9 cellular contexts compared by ENCODE assay signal in genomic region chr11:129323896-129324522, GRCh38. TPM values are rescaled to one million over a fixed set of nuclear protein-coding genes. Genes with fewer than 3 reads are reported as not detected.
A peak's percentile ranks its signal among the peaks of the same experiment; 100 is the strongest.
DNase-seq lines count a peak whose midpoint lies in the region; ATAC-seq and TF ChIP-seq lines count a peak whose summit lies in the region.
"Had no signal": no experiment of that assay in that cellular context is flagged by ENCODE, and none has a peak within 500 bp of the region (broad histone marks: within the 10 kb centered on the region; RNA-seq: fewer than 3 reads in every experiment).

No MANE protein-coding gene starts in this region.

- no peak for TF ChIP-seq RAD21 in IMR-90 (IDR thresholded peaks at IDR 0.05; ENCODE audit: low read length)

- in situ Hi-C loops in IMR-90 (cut with MboI; ENCODE audit: low sequenced_read_pairs): no loop called here

- H3K4me1 ChIP-seq in IMR-90 (ENCODE audit: control insufficient read depth, insufficient read depth, low read length): 0 out of 2 replicates have a peak, but pooled peaks cover 2% of the 10 kb centered on the region
- peaks cover 0 to 46% (median 8%) of the 10 kb centered on the region in 4 donors for H3K4me1 ChIP-seq in tibial nerve

- no peak overlapping the region for H3K9ac ChIP-seq in IMR-90 (ENCODE audit: low read depth, low read length)

- POLR2A ChIA-PET in IMR-90 (lab: Charles Lee; ENCODE audit: unreplicated experiment): no interaction called here

- H3K9me3 ChIP-seq in IMR-90 (ENCODE audit: control insufficient read depth, insufficient read depth, low read length) (no peaks in the 10 kb centered on the region), tibial nerve (no peaks in the 10 kb centered on the region)

- H3K9me1 ChIP-seq in IMR-90 (ENCODE audit: insufficient read depth, low read length): no peaks in the 10 kb centered on the region

- H2AK9ac ChIP-seq in IMR-90 (replicated peaks; ENCODE audit: low read depth, low read length, poor library complexity): no peak overlapping the region

- no peak overlapping the region for H2BK5ac ChIP-seq in IMR-90 (ENCODE audit: low read depth, low read length, poor library complexity, severe bottlenecking)

- BruUV-seq in IMR-90 (replicated peaks; lab: Mats Ljungman, UMichigan): no TSS peak

- peaks cover 11% of the 10 kb centered on the region for H3K4me1 Mint-ChIP-seq in HFFc6 (ENCODE audit: low read depth)

- no peak overlapping the region for H2AFZ ChIP-seq in IMR-90 (replicated peaks; ENCODE audit: low read length, poor library complexity)

- no peak overlapping the region for H3K18ac ChIP-seq in IMR-90 (ENCODE audit: low read depth, low read length)

- H3K23ac ChIP-seq in IMR-90 (ENCODE audit: low read depth, low read length): no peak overlapping the region

- TF ChIP-seq POLR2A in IMR-90 (IDR thresholded peaks at IDR 0.05; ENCODE audit: low read depth, low read length) (no peak), tibial nerve (IDR thresholded peaks at IDR 0.05) (no peak)

- no peak overlapping the region for H3K56ac ChIP-seq in IMR-90 (ENCODE audit: extremely low read depth, insufficient read depth, low read length)

- no peak overlapping the region for H3K4ac ChIP-seq in IMR-90 (ENCODE audit: low read depth, low read length)

- DNase-seq in IMR-90: peak; percentile 28
- peak; percentile 94 for DNase-seq in SKM-1 (lab: John Stamatoyannopoulos, UW; ENCODE audit: unreplicated experiment)
- peak; percentile 58 for DNase-seq in iris pigment epithelial cell (ENCODE audit: low read depth)
- DNase-seq in tibial nerve (ENCODE audit: low spot score in 2 of 2): peak; percentile 17 to 59
- no peak for DNase-seq in HFFc6
- DNase-seq in stimulated activated CD4-positive, alpha-beta T cell treated with anti-CD3 and anti-CD28 coated beads, Interleukin-4, amount 100 ng/mL, for 4 hours: no peak
- DNase-seq in OCI-M1 (lab: John Stamatoyannopoulos, UW): no peak
- DNase-seq: cerebellar nuclear complex had no signal

- CTCF ChIA-PET in IMR-90 (lab: Yijun Ruan, JAX): no interaction called here

- H2BK120ac ChIP-seq in IMR-90 (ENCODE audit: low read depth, low read length): no peak overlapping the region

- no peak overlapping the region for H3K4me3 Mint-ChIP-seq in HFFc6

- dilution Hi-C loops in IMR-90 (cut with HindIII; ENCODE audit: low sequenced_read_pairs, unreplicated experiment): no loop called here

- no peak overlapping the region for H4K5ac ChIP-seq in IMR-90 (ENCODE audit: low read depth, low read length)

- peak overlapping the region; percentile 15; the same call in 1 of the 2 replicates for H3K4me2 ChIP-seq in IMR-90 (ENCODE audit: low read depth, low read length)

- intact Hi-C loops in IMR-90 (cut with micrococcal nuclease): no loop called here

- no peak overlapping the region for H2AK5ac ChIP-seq in IMR-90 (ENCODE audit: low read depth, low read length)

- peaks cover 4% of the 10 kb centered on the region; the same call in 1 of the 2 replicates for H3K27me3 Mint-ChIP-seq in HFFc6 (ENCODE audit: insufficient read depth)

- peaks cover 3% of the 10 kb centered on the region for H3K27me3 ChIP-seq in IMR-90 (ENCODE audit: control insufficient read depth, insufficient read depth, low read length)
- H3K27me3 ChIP-seq in tibial nerve: no peaks in the 10 kb centered on the region

- no peaks in the 10 kb centered on the region for H3K79me1 ChIP-seq in IMR-90 (ENCODE audit: low read depth in 1 of 2, low read length in 2 of 2)

- H4K20me1 ChIP-seq in IMR-90 (ENCODE audit: insufficient read depth, low read length): no peaks in the 10 kb centered on the region

- ATAC-seq in IMR-90 (ENCODE audit: low read depth): peak; percentile 80

- no peak overlapping the region for H4K8ac ChIP-seq in IMR-90 (ENCODE audit: low read depth in 2 of 2, low read length in 2 of 2)

- TF ChIP-seq CTCF in IMR-90 (conservative IDR thresholded peaks at IDR 0.05; ENCODE audit: low read depth, low read length): no peak
- no peak for TF ChIP-seq CTCF in tibial nerve (IDR thresholded peaks at IDR 0.05)
- TF ChIP-seq CTCF in HFFc6 (IDR thresholded peaks at IDR 0.05): no peak

- H3K36me3 Mint-ChIP-seq in HFFc6 (ENCODE audit: low read depth): no peaks in the 10 kb centered on the region

- no peak overlapping the region for H2BK15ac ChIP-seq in IMR-90 (ENCODE audit: low read depth, low read length)

- H3K14ac ChIP-seq in IMR-90 (replicated peaks; ENCODE audit: low read depth, low read length): no peak overlapping the region

- peak in 1 of 2 donors; percentile 79 for TF ChIP-seq EP300 in tibial nerve (IDR thresholded peaks at IDR 0.05)

- H3K4me3 ChIP-seq in IMR-90 (ENCODE audit: insufficient read depth, low read depth, low read length) (no peak overlapping the region), tibial nerve (peak overlapping the region in 1 of 4 donors; percentile 19)

- H3K9me3 Mint-ChIP-seq in HFFc6: no peaks in the 10 kb centered on the region

- WGBS in IMR-90 (ENCODE audit: extremely low coverage in 2 of 2, insufficient read length in 1 of 2), 2 experiments: no CpG with 5 or more reads among the region's 14 CpGs
- WGBS in tibial nerve, 2 donors: 49 to 62% methylated on average over 14 of the region's 14 CpGs

- H3K27ac ChIP-seq in IMR-90 (ENCODE audit: insufficient read depth, low read length): no peak overlapping the region
- H3K27ac ChIP-seq in tibial nerve: peak overlapping the region in 3 of 4 donors; percentile 18 to 62 (median 24)

- H3K36me3 ChIP-seq in IMR-90 (ENCODE audit: control insufficient read depth, insufficient read depth, low read length) (no peaks in the 10 kb centered on the region), tibial nerve (no peaks in the 10 kb centered on the region)

- no peak overlapping the region for H2BK20ac ChIP-seq in IMR-90 (ENCODE audit: low read depth, low read length)

- H3K27ac Mint-ChIP-seq in HFFc6: no peak overlapping the region

- H4K91ac ChIP-seq in IMR-90 (ENCODE audit: insufficient read depth, low read depth, low read length): no peak overlapping the region

TF ChIP-seq in IMR-90, 13 proteins besides CTCF, POLR2A, EP300 and RAD21:
- TF ChIP-seq FOS (IDR thresholded peaks at IDR 0.05; ENCODE audit: low read depth, low read length) (no peak), CHD1 (IDR thresholded peaks at IDR 0.05; ENCODE audit: low read depth, low read length) (no peak), CEBPB (IDR thresholded peaks at IDR 0.05; ENCODE audit: low read depth, low read length) (peak; percentile 53), MAFK (IDR thresholded peaks at IDR 0.05; ENCODE audit: low read depth, low read length) (no peak), MXI1 (IDR thresholded peaks at IDR 0.05; ENCODE audit: borderline replicate concordance, low read depth, low read length) (no peak), MAZ (IDR thresholded peaks at IDR 0.05; ENCODE audit: borderline replicate concordance, low read depth, low read length) (no peak)

RNA-seq across cellular contexts. Expression of gene BARX2, which starts 51.6 kb away (rescaled TPM):
- not detected in 2 replicates for total RNA-seq in IMR-90 (2012; rRNA removed)
- polyA plus RNA-seq in IMR-90 (2012; rRNA removed): not detected in 2 replicates
- not detected in 2 replicates for polyA plus RNA-seq in IMR-90 (2012; cell fraction: cytosol; rRNA removed)
- polyA plus RNA-seq in IMR-90 (2012; cell fraction: nucleus; rRNA removed; ENCODE audit: low replicate concordance): not detected in 2 replicates
- total RNA-seq in tibial nerve: not detected
- not detected for total RNA-seq in HFFc6 (2021; fragmentation: NEBNext Ultra II Directional; extraction: Animal tissue kit (Norgen Biotek cat#: 25700))
- total RNA-seq: mesenteric fat pad had no signal

Comparison
In these comparisons a context has a peak if more than half of its experiments do, and no peak if none do; other contexts are left out.
1. DNase-seq: peak in IMR-90 (single experiment), SKM-1 (single experiment), iris pigment epithelial cell (single experiment) and tibial nerve (2 of 2); none in HFFc6 (single experiment), stimulated activated CD4-positive, alpha-beta T cell treated with anti-CD3 and anti-CD28 coated beads, Interleukin-4, amount 100 ng/mL, for 4 hours (0 of 2) and OCI-M1 (single experiment).